Comparison of ENCODE assay signal across 8 cellular contexts in the genomic region with DNA sequence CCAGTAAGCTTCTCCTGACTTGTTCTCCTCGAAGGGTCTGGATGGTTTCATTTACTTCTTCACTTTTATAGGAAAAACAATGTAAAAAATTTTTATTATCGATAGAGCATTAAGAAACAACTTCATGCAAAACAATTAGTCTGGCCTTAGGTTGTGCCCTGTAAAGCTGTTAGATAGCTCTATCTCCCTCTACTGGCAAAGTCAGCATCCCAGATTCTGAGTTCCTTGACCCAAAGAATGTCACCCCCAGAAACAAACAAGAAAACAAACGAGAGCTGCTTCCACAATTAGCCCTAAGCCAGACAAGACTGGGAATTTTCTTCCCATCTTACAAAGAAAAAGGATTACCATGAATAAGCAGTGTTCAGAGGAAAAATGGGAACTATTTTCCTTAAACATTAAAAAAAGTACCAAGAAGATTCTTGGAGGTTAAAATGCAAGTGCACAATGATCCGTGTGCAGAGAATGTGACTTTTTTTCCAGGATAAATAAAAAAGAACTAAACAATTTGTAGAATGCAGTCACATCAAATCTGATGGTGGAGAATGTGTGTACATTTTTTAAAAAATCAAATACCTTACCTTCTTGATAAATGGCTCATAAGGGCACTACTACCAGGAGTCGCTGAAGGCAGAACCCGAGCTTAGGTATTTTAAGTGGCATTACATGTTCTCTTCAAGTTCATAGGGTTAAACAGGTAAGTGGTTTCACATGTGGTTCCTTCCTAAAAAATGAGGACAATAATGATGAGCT.
A peak's percentile ranks its signal among the peaks of the same experiment; 100 is the strongest.
DNase-seq lines count a peak whose midpoint lies in the region; ATAC-seq, FAIRE-seq and TF ChIP-seq lines count a peak whose summit lies in the region.

No MANE protein-coding gene starts in this region.

- POLR2A ChIA-PET in MCF 10A (lab: Yijun Ruan, JAX) (interaction anchor here (0.7 kb wide), 1 partner anchor 678 kb away, joined by 4 read pairs; no protein-coding TSS in a partner anchor), OCI-LY7 (lab: Charles Lee) (interaction anchor here (0.5 to 0.7 kb wide), 3 partner anchors 19 to 75 kb away, joined by 3 read pairs; no protein-coding TSS in a partner anchor)

- no peaks in the 10 kb centered on the region for H3K9me2 ChIP-seq in OCI-LY7 (ENCODE audit: insufficient read depth, low read length)

- FAIRE-seq in RCC 7860 (lab: Jason Lieb, UNC) = no peak

- CTCF ChIA-PET in MCF 10A (lab: Yijun Ruan, JAX) (interaction anchor here (0.6 to 2.7 kb wide), 38 partner anchors 9 to 1114 kb away, joined by 3 to 24 read pairs (median 3); no protein-coding TSS in a partner anchor), OCI-LY7 (lab: Charles Lee; ENCODE audit: unreplicated experiment) (no interaction called here)

- no peaks in the 10 kb centered on the region for H3K4me1 Mint-ChIP-seq in MCF 10A (ENCODE audit: insufficient read depth, unreplicated experiment)
- no peaks in the 10 kb centered on the region for H3K4me1 Mint-ChIP-seq in stimulated activated memory B cell treated with anti-CD40 and anti-IgM and Interleukin-4, amounts not matched to agents 10 μg/mL and 1 μg/mL and 100 μg/mL, for 72 hours

- no peak overlapping the region for H3K4me3 Mint-ChIP-seq in MCF 10A (ENCODE audit: unreplicated experiment)
- no peak overlapping the region for H3K4me3 Mint-ChIP-seq in stimulated activated memory B cell treated with anti-CD40 and anti-IgM and Interleukin-4, amounts not matched to agents 10 μg/mL and 1 μg/mL and 100 μg/mL, for 72 hours

- DNase-seq in MCF 10A (ENCODE audit: unreplicated experiment) (peak; percentile 42), breast epithelium (ENCODE audit: low spot score in 2 of 2) (no peak), OCI-LY7 (ENCODE audit: low spot score) (peak; percentile 6), fibroblast of the conjunctiva (ENCODE audit: low read depth) (peak; percentile 16), retina (peak; percentile 27), posterior vena cava (ENCODE audit: low spot score) (no peak), RCC 7860 (ENCODE audit: low spot score) (no peak)

- ATAC-seq in stimulated activated memory B cell treated with anti-CD40 and anti-IgM and Interleukin-4, amounts not matched to agents 10 μg/mL and 1 μg/mL and 100 μg/mL, for 72 hours = no peak

- peaks cover 96% of the 10 kb centered on the region for H3K27me3 Mint-ChIP-seq in MCF 10A (ENCODE audit: insufficient read depth, unreplicated experiment)
- peaks cover 9% of the 10 kb centered on the region for H3K27me3 Mint-ChIP-seq in stimulated activated memory B cell treated with anti-CD40 and anti-IgM and Interleukin-4, amounts not matched to agents 10 μg/mL and 1 μg/mL and 100 μg/mL, for 72 hours

- no peak overlapping the region for H3K27ac Mint-ChIP-seq in MCF 10A (ENCODE audit: low read depth, unreplicated experiment)
- no peak overlapping the region for H3K27ac Mint-ChIP-seq in stimulated activated memory B cell treated with anti-CD40 and anti-IgM and Interleukin-4, amounts not matched to agents 10 μg/mL and 1 μg/mL and 100 μg/mL, for 72 hours

- no peaks in the 10 kb centered on the region for H4K20me1 ChIP-seq in OCI-LY7 (ENCODE audit: insufficient read depth, low read length)

- no peaks in the 10 kb centered on the region for H3K27me3 ChIP-seq in breast epithelium

- no peaks in the 10 kb centered on the region for H3K9me3 ChIP-seq in breast epithelium
- no peaks in the 10 kb centered on the region for H3K9me3 ChIP-seq in OCI-LY7 (ENCODE audit: low read length)

- intact Hi-C loops in MCF 10A (cut with micrococcal nuclease) (loop anchor here (1.0 to 2.0 kb wide), 2 partner anchors 328 to 484 kb away; no protein-coding TSS in a partner anchor), breast epithelium (cut with DNase I; ENCODE audit: low total_unique reads) (no loop called here), OCI-LY7 (cut with micrococcal nuclease; ENCODE audit: unreplicated experiment) (no loop called here), posterior vena cava (cut with DNase I) (no loop called here)

- H3K36me3 Mint-ChIP-seq in MCF 10A (ENCODE audit: insufficient read depth, unreplicated experiment) = no peaks in the 10 kb centered on the region
- H3K36me3 Mint-ChIP-seq in stimulated activated memory B cell treated with anti-CD40 and anti-IgM and Interleukin-4, amounts not matched to agents 10 μg/mL and 1 μg/mL and 100 μg/mL, for 72 hours = no peaks in the 10 kb centered on the region

- TF ChIP-seq POLR2A in breast epithelium (IDR thresholded peaks at IDR 0.05) = no peak

- H3K4me1 ChIP-seq in breast epithelium = no peaks in the 10 kb centered on the region
- no peaks in the 10 kb centered on the region for H3K4me1 ChIP-seq in OCI-LY7 (ENCODE audit: insufficient read depth, low read length, poor library complexity, severe bottlenecking)

- H2AFZ ChIP-seq in OCI-LY7 (ENCODE audit: low read length) = no peak overlapping the region

- no peak overlapping the region for H3K4me3 ChIP-seq in breast epithelium
- no peak overlapping the region for H3K4me3 ChIP-seq in OCI-LY7 (ENCODE audit: low read depth, low read length, poor library complexity, severe bottlenecking)

- H3K79me2 ChIP-seq in OCI-LY7 (ENCODE audit: insufficient read depth, low read depth, low read length) = no peaks in the 10 kb centered on the region

- BruUV-seq in MCF 10A (replicated peaks; lab: Mats Ljungman, UMichigan) (no TSS peak), OCI-LY7 (replicated peaks; lab: Mats Ljungman, UMichigan) (no TSS peak)

- no peak overlapping the region for H3K4me2 ChIP-seq in OCI-LY7 (ENCODE audit: low read length)

- H3K36me3 ChIP-seq in breast epithelium = no peaks in the 10 kb centered on the region
- H3K36me3 ChIP-seq in OCI-LY7 (ENCODE audit: insufficient read depth, low read length) = no peaks in the 10 kb centered on the region

- no peaks in the 10 kb centered on the region for H3K9me3 Mint-ChIP-seq in MCF 10A (ENCODE audit: unreplicated experiment)
- peaks cover 2% of the 10 kb centered on the region for H3K9me3 Mint-ChIP-seq in stimulated activated memory B cell treated with anti-CD40 and anti-IgM and Interleukin-4, amounts not matched to agents 10 μg/mL and 1 μg/mL and 100 μg/mL, for 72 hours

- peak; percentile 61 for TF ChIP-seq CTCF in MCF 10A (IDR thresholded peaks at IDR 0.05; ENCODE audit: unreplicated experiment)
- TF ChIP-seq CTCF in breast epithelium (IDR thresholded peaks at IDR 0.05) = no peak
- TF ChIP-seq CTCF in OCI-LY7 (conservative IDR thresholded peaks at IDR 0.05; ENCODE audit: low read length) = peak; percentile 70

- H3K27ac ChIP-seq in breast epithelium = no peak overlapping the region
- no peak overlapping the region for H3K27ac ChIP-seq in OCI-LY7 (ENCODE audit: low read depth, low read length, poor library complexity, severe bottlenecking)

Comparison
In these comparisons a context has a peak if more than half of its experiments do, and no peak if none do; other contexts are left out.
1. DNase-seq: peak in MCF 10A (single experiment), OCI-LY7 (single experiment), fibroblast of the conjunctiva (single experiment) and retina (single experiment); none in breast epithelium (0 of 2), posterior vena cava (single experiment) and RCC 7860 (single experiment).
2. CTCF ChIP-seq: peak in MCF 10A (single experiment) and OCI-LY7 (single experiment); none in breast epithelium (0 of 3).